22 cellular contexts compared by ENCODE assay signal in the genomic region with DNA sequence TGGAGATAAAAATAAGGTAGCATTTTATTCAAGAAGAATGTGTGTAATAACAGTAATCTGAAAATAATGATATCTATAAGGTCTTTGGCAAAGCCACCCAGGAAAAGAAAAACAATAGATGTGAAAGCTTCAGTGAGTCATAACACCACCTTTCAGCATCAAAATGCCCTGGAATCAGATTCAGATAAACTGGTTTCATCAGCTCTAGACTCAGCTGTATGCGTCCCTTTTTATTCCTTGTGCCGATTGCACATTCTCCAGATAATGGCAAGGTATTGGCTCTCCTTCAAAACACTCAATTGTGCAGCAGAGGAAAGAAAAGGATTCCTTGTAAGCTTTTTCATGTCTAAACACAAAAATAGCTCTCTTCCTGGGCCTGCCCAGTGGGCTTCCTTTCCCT.
"Had no signal": no experiment of that assay in that cellular context is flagged by ENCODE, and none has a peak within 500 bp of the region (broad histone marks: within the 10 kb centered on the region; RNA-seq: fewer than 3 reads in every experiment).

No MANE protein-coding gene starts in this region.

- H3K4me1 Mint-ChIP-seq: activated B cell treated with CpG ODN at 0.5 μM for 24 hours; activated naive CD8-positive, alpha-beta T cell treated with anti-CD3 and anti-CD28 coated beads for 36 hours; activated T-helper 17 cell treated with anti-CD3 and anti-CD28 coated beads, Interleukin-2, amount 50 U/mL, for 72 hours; central memory CD8-positive, alpha-beta T cell; immature natural killer cell; naive thymus-derived CD4-positive, alpha-beta T cell; stimulated activated naive CD8-positive, alpha-beta T cell treated with anti-CD3 and anti-CD28 coated beads, Interleukin-15, amount 100 ng/mL, for 72 hours had no signal

- DNase-seq: activated B cell treated with CpG ODN at 0.5 μM for 24 hours; activated CD4-positive, alpha-beta T cell treated with anti-CD3 and anti-CD28 coated beads for 48 hours; activated CD8-positive, alpha-beta T cell treated with anti-CD3 and anti-CD28 coated beads for 36 hours; activated naive CD4-positive, alpha-beta T cell; activated naive CD8-positive, alpha-beta T cell treated with anti-CD3 and anti-CD28 coated beads for 36 hours; activated T-cell treated with anti-CD3 and anti-CD28 coated beads, Interleukin-2, amount 50 U/mL, for 1 hour; amniotic stem cell; body of pancreas; colonic mucosa; erythroblast; immature natural killer cell; mesendoderm; naive thymus-derived CD4-positive, alpha-beta T cell; ovary; stimulated activated CD4-positive, alpha-beta T cell treated with anti-CD3 and anti-CD28 coated beads, Interleukin-4, amount 100 ng/mL, for 1 hour; stimulated activated naive CD8-positive, alpha-beta T cell treated with anti-CD3 and anti-CD28 coated beads, Interleukin-15, amount 100 ng/mL, for 72 hours; testis; upper lobe of left lung had no signal

- H3K9me3 ChIP-seq: body of pancreas, colonic mucosa, ovary, testis, upper lobe of left lung had no signal

- H3K36me3 ChIP-seq: colonic mucosa, ovary, upper lobe of left lung had no signal

- H3K36me3 Mint-ChIP-seq: activated naive CD8-positive, alpha-beta T cell treated with anti-CD3 and anti-CD28 coated beads for 36 hours; immature natural killer cell; naive thymus-derived CD4-positive, alpha-beta T cell had no signal

- H3K4me3 Mint-ChIP-seq: activated B cell treated with CpG ODN at 0.5 μM for 24 hours; activated CD8-positive, alpha-beta T cell treated with anti-CD3 and anti-CD28 coated beads for 36 hours; activated naive CD8-positive, alpha-beta T cell treated with anti-CD3 and anti-CD28 coated beads for 36 hours; activated T-helper 17 cell treated with anti-CD3 and anti-CD28 coated beads, Interleukin-2, amount 50 U/mL, for 72 hours; central memory CD8-positive, alpha-beta T cell; immature natural killer cell; naive thymus-derived CD4-positive, alpha-beta T cell; stimulated activated naive CD8-positive, alpha-beta T cell treated with anti-CD3 and anti-CD28 coated beads, Interleukin-15, amount 100 ng/mL, for 72 hours; T-helper 2 cell treated with Interferon-gamma antibody and Interleukin-4, amounts not matched to agents 5 μg/mL and 100 μg/mL, for 36 hours had no signal

- H3K27me3 ChIP-seq: body of pancreas, colonic mucosa, ovary, testis, upper lobe of left lung had no signal

- H3K9me3 Mint-ChIP-seq: activated B cell treated with CpG ODN at 0.5 μM for 24 hours; activated CD8-positive, alpha-beta T cell treated with anti-CD3 and anti-CD28 coated beads for 36 hours; activated naive CD8-positive, alpha-beta T cell treated with anti-CD3 and anti-CD28 coated beads for 36 hours; activated T-helper 17 cell treated with anti-CD3 and anti-CD28 coated beads, Interleukin-2, amount 50 U/mL, for 72 hours; central memory CD8-positive, alpha-beta T cell; immature natural killer cell; naive thymus-derived CD4-positive, alpha-beta T cell; stimulated activated naive CD8-positive, alpha-beta T cell treated with anti-CD3 and anti-CD28 coated beads, Interleukin-15, amount 100 ng/mL, for 72 hours; T-helper 2 cell treated with Interferon-gamma antibody and Interleukin-4, amounts not matched to agents 5 μg/mL and 100 μg/mL, for 36 hours had no signal

- H3K4me1 ChIP-seq: colonic mucosa had no signal

- H3K27ac ChIP-seq: body of pancreas, colonic mucosa, ovary, testis, upper lobe of left lung had no signal

- H3K4me3 ChIP-seq: body of pancreas, colonic mucosa, ovary, smooth muscle cell, testis, upper lobe of left lung had no signal

- H3K27ac Mint-ChIP-seq: activated B cell treated with CpG ODN at 0.5 μM for 24 hours; activated CD8-positive, alpha-beta T cell treated with anti-CD3 and anti-CD28 coated beads for 36 hours; activated naive CD8-positive, alpha-beta T cell treated with anti-CD3 and anti-CD28 coated beads for 36 hours; activated T-helper 17 cell treated with anti-CD3 and anti-CD28 coated beads, Interleukin-2, amount 50 U/mL, for 72 hours; immature natural killer cell; naive thymus-derived CD4-positive, alpha-beta T cell; stimulated activated naive CD8-positive, alpha-beta T cell treated with anti-CD3 and anti-CD28 coated beads, Interleukin-15, amount 100 ng/mL, for 72 hours; T-helper 2 cell treated with Interferon-gamma antibody and Interleukin-4, amounts not matched to agents 5 μg/mL and 100 μg/mL, for 36 hours had no signal
